1 cellular context compared by ENCODE assay signal in genomic region chr12:51246254-51246853, GRCh38.
TF ChIP-seq lines count a peak whose summit lies in the region.

No MANE protein-coding gene starts in this region.

TF ChIP-seq in GM12878, 131 proteins besides CTCF, POLR2A, EP300 and RAD21 (continued from another document):
- TF ChIP-seq PRDM15 (CRISPR knock-in tag; IDR thresholded peaks at IDR 0.05) (no peak), MEF2B (IDR thresholded peaks at IDR 0.05; ENCODE audit: partially characterized antibody, poor library complexity, severe bottlenecking) (no peak), POLR2AphosphoS2 (IDR thresholded peaks at IDR 0.05; ENCODE audit: low read depth, low read length) (no peak), KDM1A (IDR thresholded peaks at IDR 0.05; ENCODE audit: borderline replicate concordance) (no peak), ZNF384 (IDR thresholded peaks at IDR 0.05; ENCODE audit: borderline replicate concordance, low read depth, low read length) (no peak), ASH2L (IDR thresholded peaks at IDR 0.05; ENCODE audit: borderline replicate concordance, low read depth) (no peak), NFIC (IDR thresholded peaks at IDR 0.05; ENCODE audit: low read depth, low read length) (peak; percentile 59; the same call in 1 of the 2 replicates), ZBTB40 (IDR thresholded peaks at IDR 0.05; ENCODE audit: borderline replicate concordance) (no peak), HDAC2 (IDR thresholded peaks at IDR 0.05) (no peak), ELK1 (IDR thresholded peaks at IDR 0.05; ENCODE audit: low read depth, low read length) (no peak), ATF7 (IDR thresholded peaks at IDR 0.05; ENCODE audit: low read depth) (no peak), YBX1 (IDR thresholded peaks at IDR 0.05) (no peak), MEF2A (IDR thresholded peaks at IDR 0.05; ENCODE audit: insufficient read depth, low read depth, low read length) (no peak), ETV6 (conservative IDR thresholded peaks at IDR 0.05 in 1 of 2, IDR thresholded peaks at IDR 0.05 in 1 of 2; ENCODE audit: borderline replicate concordance in 1 of 2, low read depth in 1 of 2) (peak in 1 of 2 experiments; percentile 80; a peak in 2 of 4 replicates), YY1 (IDR thresholded peaks at IDR 0.05; ENCODE audit: low read depth, low read length) (no peak), CBX3 (IDR thresholded peaks at IDR 0.05; ENCODE audit: borderline replicate concordance, low read depth) (no peak), SMAD1 (IDR thresholded peaks at IDR 0.05; ENCODE audit: low read depth, partially characterized antibody) (no peak), NKRF (conservative IDR thresholded peaks at IDR 0.05) (no peak), ZNF592 (IDR thresholded peaks at IDR 0.05) (no peak), NBN (IDR thresholded peaks at IDR 0.05) (peak; percentile 27; the same call in 1 of the 2 replicates), RUNX3 (IDR thresholded peaks at IDR 0.05; ENCODE audit: low read length) (peak; percentile 95), SUZ12 (IDR thresholded peaks at IDR 0.05; ENCODE audit: unreplicated experiment) (no peak), CREM (IDR thresholded peaks at IDR 0.05; ENCODE audit: low read depth) (peak; percentile 34; the same call in 1 of the 2 replicates), EED (IDR thresholded peaks at IDR 0.05; ENCODE audit: low read depth) (peak; percentile 81), ZNF622 (IDR thresholded peaks at IDR 0.05) (no peak), WRNIP1 (IDR thresholded peaks at IDR 0.05; ENCODE audit: borderline replicate concordance, low read depth, low read length) (no peak), NFXL1 (IDR thresholded peaks at IDR 0.05; ENCODE audit: borderline replicate concordance) (no peak), SKIL (IDR thresholded peaks at IDR 0.05; ENCODE audit: low read depth, poor library complexity, severe bottlenecking) (no peak), PBX3 (IDR thresholded peaks at IDR 0.05; ENCODE audit: insufficient replicate concordance, low read depth, low read length) (no peak), MXI1 (IDR thresholded peaks at IDR 0.05; ENCODE audit: low read depth, low read length) (no peak), ZNF24 (IDR thresholded peaks at IDR 0.05) (no peak), SMARCA5 (IDR thresholded peaks at IDR 0.05) (no peak), IKZF2 (IDR thresholded peaks at IDR 0.05) (peak; percentile 34 to 52; a peak in 2 of 4 replicates), PKNOX1 (IDR thresholded peaks at IDR 0.05) (no peak)
